In the genomic region with DNA sequence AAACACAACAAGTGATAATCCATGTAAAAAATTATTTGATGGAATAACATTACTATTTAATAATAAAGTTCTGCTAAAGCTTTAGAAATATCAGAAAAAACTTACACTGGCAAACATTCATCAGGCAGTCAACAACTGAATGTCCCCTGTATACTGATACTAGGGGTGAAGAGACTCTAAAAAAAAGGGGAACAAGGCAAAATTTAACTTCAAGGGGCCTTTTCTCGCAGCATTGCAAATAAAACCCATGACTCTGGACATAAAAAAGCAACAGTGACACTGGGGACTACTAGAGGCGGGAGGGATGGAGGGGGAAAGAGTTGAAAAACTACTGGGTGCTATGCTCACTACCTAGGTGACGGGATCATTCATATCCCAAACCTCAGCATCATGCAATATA, we compare ENCODE assay signal across 28 cellular contexts.
"Had no signal": no experiment of that assay in that cellular context is flagged by ENCODE, and none has a peak within 500 bp of the region (broad histone marks: within the 10 kb centered on the region; RNA-seq: fewer than 3 reads in every experiment).

No MANE protein-coding gene starts in this region.

- H3K4me1 ChIP-seq: parathyroid adenoma, right lobe of liver, upper lobe of right lung, uterus had no signal

- H3K27me3 ChIP-seq: dorsolateral prefrontal cortex, gastroesophageal sphincter, heart left ventricle, hepatocyte, left lung, right lobe of liver, suprapubic skin, transverse colon, upper lobe of right lung, uterus had no signal

- H3K9me3 ChIP-seq: gastroesophageal sphincter, heart left ventricle, left lung, mucosa of descending colon, right lobe of liver, suprapubic skin, transverse colon, upper lobe of right lung, uterus had no signal

- ATAC-seq: esophagus mucosa; gastroesophageal sphincter; heart left ventricle; left cardiac atrium; left lung; mucosa of descending colon; natural killer cell treated with Interleukin-12 subunit alpha and Interleukin-12 subunit beta and Interleukin-15 and Interleukin-18, amount 100 ng/mL, for 72 hours; right lobe of liver; stimulated activated naive CD8-positive, alpha-beta T cell treated with anti-CD3 and anti-CD28 coated beads, Interleukin-15, amount 100 ng/mL, for 72 hours; upper lobe of right lung had no signal

- H3K4me3 ChIP-seq: dorsolateral prefrontal cortex, gastroesophageal sphincter, heart left ventricle, hepatocyte, left lung, mucosa of descending colon, right lobe of liver, suprapubic skin, transverse colon, upper lobe of right lung, uterus had no signal

- H3K27ac ChIP-seq: dorsolateral prefrontal cortex, epithelial cell of prostate, gastroesophageal sphincter, heart left ventricle, hepatocyte, parathyroid adenoma, right lobe of liver, suprapubic skin, transverse colon, upper lobe of right lung, uterus had no signal

- DNase-seq: dorsolateral prefrontal cortex; effector CD8-positive, alpha-beta T cell; endodermal cell; foreskin fibroblast; heart left ventricle; left cardiac atrium; mesenchymal stem cell; mucosa of descending colon; naive B cell; small intestine; stimulated activated CD4-positive, alpha-beta T cell treated with anti-CD3 and anti-CD28 coated beads, Interleukin-12 subunit alpha, Interleukin-12 subunit beta, amount 100 ng/mL, for 4 hours; stimulated activated CD4-positive, alpha-beta T cell treated with anti-CD3 and anti-CD28 coated beads, Interleukin-1b, Interleukin-23, amount 100 ng/mL, for 48 hours; stimulated activated CD4-positive, alpha-beta T cell treated with anti-CD3 and anti-CD28 coated beads, Interleukin-4, amount 100 ng/mL, for 1 hour; stimulated activated CD8-positive, alpha-beta memory T cell treated with anti-CD3 and anti-CD28 coated beads, Interleukin-4, amount 100 ng/mL, for 48 hours; stimulated activated naive CD4-positive, alpha-beta T cell; stimulated activated naive CD8-positive, alpha-beta T cell treated with anti-CD3 and anti-CD28 coated beads, Interleukin-15, amount 100 ng/mL, for 72 hours; transverse colon; upper lobe of right lung; uterus had no signal

- H3K36me3 ChIP-seq: gastroesophageal sphincter, heart left ventricle, left lung, right lobe of liver, suprapubic skin, transverse colon, upper lobe of right lung, uterus had no signal
